ENCODE assay signal across 9 cellular contexts in the genomic region with DNA sequence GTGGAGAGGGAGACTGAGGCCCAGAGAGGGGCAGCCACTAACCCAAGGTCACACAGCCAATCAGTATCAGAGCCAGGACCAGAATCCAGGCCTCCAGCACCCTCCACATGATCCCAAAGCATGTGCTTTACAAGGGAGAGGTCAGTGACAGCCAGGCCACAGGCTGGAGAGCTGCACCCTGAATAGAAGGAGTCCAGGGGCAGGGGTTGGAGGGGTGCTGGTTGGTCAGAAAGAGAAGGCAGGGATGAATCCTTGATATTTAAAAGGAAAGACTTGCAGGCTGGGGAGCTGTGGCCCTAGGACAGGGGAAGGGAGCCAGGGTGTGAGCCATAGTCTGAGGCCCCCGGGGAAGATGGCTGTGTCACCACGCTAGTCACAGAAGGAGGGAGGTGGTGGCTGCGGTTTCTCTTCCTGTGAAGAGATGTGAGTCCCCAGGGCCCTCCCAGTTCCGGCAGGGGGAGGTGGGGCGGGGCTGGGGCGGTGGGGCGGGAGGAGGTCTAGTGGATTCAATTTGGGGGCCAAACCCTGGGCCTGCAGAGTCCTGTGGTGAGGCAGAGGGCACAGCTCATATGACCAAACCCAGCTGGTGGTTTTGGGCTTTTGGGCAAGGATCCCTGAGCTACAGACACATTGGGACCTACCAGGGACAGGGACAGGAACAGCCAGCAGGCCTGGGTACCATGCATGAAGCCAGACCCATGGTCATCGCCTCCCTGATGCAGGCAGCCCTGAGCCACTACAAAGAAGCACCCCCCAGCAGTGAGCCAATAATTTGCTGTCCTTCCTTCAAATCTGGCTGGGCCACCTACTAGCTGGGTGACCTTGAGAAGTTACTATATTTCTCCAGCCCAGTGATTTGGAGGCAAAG. TPM values are rescaled to one million over a fixed set of nuclear protein-coding genes. Genes with fewer than 3 reads are reported as not detected.
A peak's percentile ranks its signal among the peaks of the same experiment; 100 is the strongest.
DNase-seq lines count a peak whose midpoint lies in the region; ATAC-seq and TF ChIP-seq lines count a peak whose summit lies in the region.
"Had no signal": no experiment of that assay in that cellular context is flagged by ENCODE, and none has a peak within 500 bp of the region (broad histone marks: within the 10 kb centered on the region; RNA-seq: fewer than 3 reads in every experiment).

No MANE protein-coding gene starts in this region.

- no peaks in the 10 kb centered on the region for H3K9me3 Mint-ChIP-seq in activated CD8-positive, alpha-beta memory T cell treated with anti-CD3 and anti-CD28 coated beads, Interleukin-2, amount 10 ng/mL, durations not matched to agents 7 days and 5 days (ENCODE audit: low read depth)

- H3K4me1 Mint-ChIP-seq in activated CD8-positive, alpha-beta memory T cell treated with anti-CD3 and anti-CD28 coated beads, Interleukin-2, amount 10 ng/mL, durations not matched to agents 7 days and 5 days: peaks cover 90% of the 10 kb centered on the region

- H3K27ac ChIP-seq in ACC112 (ENCODE audit: low read depth, low read length): peak overlapping the region; percentile 76

- H3K79me2 ChIP-seq in ACC112 (ENCODE audit: control insufficient read depth, insufficient read depth, low read length, unreplicated experiment): peaks cover 3% of the 10 kb centered on the region

- peak overlapping the region; percentile 57 for H3K4me3 Mint-ChIP-seq in activated CD8-positive, alpha-beta memory T cell treated with anti-CD3 and anti-CD28 coated beads, Interleukin-2, amount 10 ng/mL, durations not matched to agents 7 days and 5 days

- H3K36me3 Mint-ChIP-seq in activated CD8-positive, alpha-beta memory T cell treated with anti-CD3 and anti-CD28 coated beads, Interleukin-2, amount 10 ng/mL, durations not matched to agents 7 days and 5 days: peaks cover 85% of the 10 kb centered on the region

- no peak for TF ChIP-seq CTCF in foreskin fibroblast (IDR thresholded peaks at IDR 0.05; ENCODE audit: low read depth, low read length)

- peak overlapping the region; percentile 97 for H3K27ac Mint-ChIP-seq in activated CD8-positive, alpha-beta memory T cell treated with anti-CD3 and anti-CD28 coated beads, Interleukin-2, amount 10 ng/mL, durations not matched to agents 7 days and 5 days

- peak; percentile 33 for ATAC-seq in GM21576 (IDR thresholded peaks at IDR 0.05; ENCODE audit: unreplicated experiment)
- peak; percentile 77 for ATAC-seq in activated CD8-positive, alpha-beta memory T cell treated with anti-CD3 and anti-CD28 coated beads, Interleukin-2, amount 10 ng/mL, durations not matched to agents 7 days and 5 days

- H3K27me3 ChIP-seq in ACC112 (ENCODE audit: insufficient read depth, low read length): no peaks in the 10 kb centered on the region

- H3K27me3 Mint-ChIP-seq in activated CD8-positive, alpha-beta memory T cell treated with anti-CD3 and anti-CD28 coated beads, Interleukin-2, amount 10 ng/mL, durations not matched to agents 7 days and 5 days: no peaks in the 10 kb centered on the region

- no peaks in the 10 kb centered on the region for H3K36me3 ChIP-seq in ACC112 (ENCODE audit: insufficient read depth, low read length)

- no peak overlapping the region for H3K4me3 ChIP-seq in ACC112 (ENCODE audit: low read depth, low read length)
- H3K4me3 ChIP-seq in foreskin fibroblast (ENCODE audit: low read depth in 1 of 2, low read length in 2 of 2): no peak overlapping the region

- no peak overlapping the region for H2AFZ ChIP-seq in ACC112 (ENCODE audit: low read length, unreplicated experiment)

- peak; percentile 79 to 85 for DNase-seq in NOMO-1 (lab: John Stamatoyannopoulos, UW; ENCODE audit: unreplicated experiment in 2 of 2)
- DNase-seq in activated CD8-positive, alpha-beta memory T cell treated with anti-CD3 and anti-CD28 coated beads, Interleukin-2, amount 10 ng/mL, durations not matched to agents 7 days and 5 days: peak; percentile 97
- peak; percentile 61 to 71 for DNase-seq in foreskin fibroblast
- peak; percentile 85 to 93 for DNase-seq in stimulated activated CD4-positive, alpha-beta T cell treated with anti-CD3 and anti-CD28 coated beads, Interleukin-4, amount 100 ng/mL, for 4 hours
- DNase-seq in NCI-H774 (lab: John Stamatoyannopoulos, UW): no peak
- no peak for DNase-seq in NCI-H1092 (lab: John Stamatoyannopoulos, UW)

- H3K4me1 ChIP-seq in ACC112 (ENCODE audit: control insufficient read depth, insufficient read depth, low read length, unreplicated experiment): peaks cover 34% of the 10 kb centered on the region

- CTCF ChIA-PET in activated CD8-positive, alpha-beta memory T cell treated with anti-CD3 and anti-CD28 coated beads, Interleukin-2, amount 10 ng/mL, durations not matched to agents 7 days and 5 days (lab: Charles Lee): interaction anchor here (0.7 to 7.6 kb wide), 15 partner anchors 11 to 373 kb away, joined by 3 to 112 read pairs (median 5); a partner anchor contains a TSS

RNA-seq across cellular contexts. Expression of a gene that starts 14.0 kb away (rescaled TPM):
- 100 to 1,000 TPM; 834 to 907 TPM for total RNA-seq in activated CD8-positive, alpha-beta memory T cell treated with anti-CD3 and anti-CD28 coated beads, Interleukin-2, amount 10 ng/mL, durations not matched to agents 7 days and 5 days

RNA-seq across cellular contexts. Expression of a gene that starts 17.8 kb away (rescaled TPM):
- 1 to 10 TPM; 1.3 to 2.2 TPM for total RNA-seq in activated CD8-positive, alpha-beta memory T cell treated with anti-CD3 and anti-CD28 coated beads, Interleukin-2, amount 10 ng/mL, durations not matched to agents 7 days and 5 days
- total RNA-seq: glomerular endothelial cell had no signal

RNA-seq across cellular contexts. Expression of a gene that starts 42.0 kb away (rescaled TPM):
- total RNA-seq in activated CD8-positive, alpha-beta memory T cell treated with anti-CD3 and anti-CD28 coated beads, Interleukin-2, amount 10 ng/mL, durations not matched to agents 7 days and 5 days: 1 to 10 TPM; 6.7 to 7.4 TPM

RNA-seq across cellular contexts. Expression of a gene that starts 52.3 kb away (rescaled TPM):
- total RNA-seq in activated CD8-positive, alpha-beta memory T cell treated with anti-CD3 and anti-CD28 coated beads, Interleukin-2, amount 10 ng/mL, durations not matched to agents 7 days and 5 days: 100 to 1,000 TPM in 1 of 2 experiments, 10 to 100 TPM in 1; 97.8 to 123 TPM

Comparison
In these comparisons a context has a peak if more than half of its experiments do, and no peak if none do; other contexts are left out.
1. DNase-seq: peak in NOMO-1 (2 of 2), activated CD8-positive, alpha-beta memory T cell treated with anti-CD3 and anti-CD28 coated beads, Interleukin-2, amount 10 ng/mL, durations not matched to agents 7 days and 5 days (single experiment), foreskin fibroblast (2 of 2) and stimulated activated CD4-positive, alpha-beta T cell treated with anti-CD3 and anti-CD28 coated beads, Interleukin-4, amount 100 ng/mL, for 4 hours (2 of 2); none in NCI-H774 (single experiment) and NCI-H1092 (single experiment).